ENCODE assay signal across 19 cellular contexts in genomic region chr9:76896035-76896434, GRCh38. TPM values are rescaled to one million over a fixed set of nuclear protein-coding genes. Genes with fewer than 3 reads are reported as not detected.
DNase-seq lines count a peak whose midpoint lies in the region; TF ChIP-seq lines count a peak whose summit lies in the region.
"Had no signal": no experiment of that assay in that cellular context is flagged by ENCODE, and none has a peak within 500 bp of the region (broad histone marks: within the 10 kb centered on the region; RNA-seq: fewer than 3 reads in every experiment).

No MANE protein-coding gene starts in this region.

- H3K4me3 ChIP-seq in esophagus squamous epithelium (no peak overlapping the region), muscle layer of colon (ENCODE audit: low read depth in 1 of 2, low read length in 2 of 2) (no peak overlapping the region)
- H3K4me3 ChIP-seq: GM23338, K562 had no signal

- H3K9me3 Mint-ChIP-seq in glutamatergic neuron (ENCODE audit: unreplicated experiment), result no peaks in the 10 kb centered on the region
- H3K9me3 Mint-ChIP-seq: GM23338 had no signal

- no peak overlapping the region for H3K4me3 Mint-ChIP-seq in glutamatergic neuron (ENCODE audit: unreplicated experiment)
- H3K4me3 Mint-ChIP-seq: GM23338 had no signal

- H3K27me3 ChIP-seq in esophagus squamous epithelium (peaks cover 0 to 22% (median 0%) of the 10 kb centered on the region in 4 donors), muscle layer of colon (ENCODE audit: control insufficient read depth in 1 of 2, insufficient read depth in 2 of 2, low read length in 2 of 2) (no peaks in the 10 kb centered on the region)

- no peaks in the 10 kb centered on the region for H3K27me3 Mint-ChIP-seq in glutamatergic neuron (ENCODE audit: unreplicated experiment)

- H3K36me3 ChIP-seq in KOPT-K1 (ENCODE audit: insufficient read depth, low read length) (no peaks in the 10 kb centered on the region), esophagus squamous epithelium (no peaks in the 10 kb centered on the region), muscle layer of colon (ENCODE audit: insufficient read depth, low read length) (peaks cover 11% of the 10 kb centered on the region)

- H3K9me3 ChIP-seq in KOPT-K1 (ENCODE audit: insufficient read depth, low read length, poor library complexity, severe bottlenecking) (no peaks in the 10 kb centered on the region), esophagus squamous epithelium (no peaks in the 10 kb centered on the region), muscle layer of colon (ENCODE audit: low read length) (no peaks in the 10 kb centered on the region)

- no peak overlapping the region for H3K27ac Mint-ChIP-seq in glutamatergic neuron (ENCODE audit: unreplicated experiment)
- H3K27ac Mint-ChIP-seq: GM23338 had no signal

- no peak for TF ChIP-seq CTCF in esophagus squamous epithelium (IDR thresholded peaks at IDR 0.05)
- no peak for TF ChIP-seq CTCF in glutamatergic neuron (IDR thresholded peaks at IDR 0.05; ENCODE audit: partially characterized antibody, unreplicated experiment)

- H3K4me1 ChIP-seq in esophagus squamous epithelium (peaks cover 0 to 4% (median 0%) of the 10 kb centered on the region in 3 donors), muscle layer of colon (ENCODE audit: insufficient read depth, low read length) (peaks cover 80% of the 10 kb centered on the region)

- 56 to 59% methylated on average over 3 of the region's 3 CpGs for WGBS in esophagus squamous epithelium, 2 donors

- H3K9ac ChIP-seq in muscle layer of colon (ENCODE audit: low read length), result no peak overlapping the region

- no peaks in the 10 kb centered on the region for H3K4me1 Mint-ChIP-seq in glutamatergic neuron (ENCODE audit: low read depth, unreplicated experiment)

- TF ChIP-seq POLR2A in esophagus squamous epithelium (IDR thresholded peaks at IDR 0.05), result no peak

- no peak for DNase-seq in esophagus squamous epithelium (lab: John Stamatoyannopoulos, UW)
- DNase-seq in NCI-H82 treated with DMSO at 0.1 percent for 48 hours (lab: John Stamatoyannopoulos, UW; ENCODE audit: unreplicated experiment), result no peak
- DNase-seq in HCEC 1CT, result no peak
- no peak for DNase-seq in cardiac septum (ENCODE audit: low spot score)
- DNase-seq in glutamatergic neuron, result no peak
- DNase-seq: Calu3, DMS79, GDM1, NCI-H1048, NCI-H146, NCI-H2081 treated with DMSO at 0.1 percent for 48 hours, NCI-H524, SIG-M5 had no signal

- no peaks in the 10 kb centered on the region for H3K36me3 Mint-ChIP-seq in glutamatergic neuron (ENCODE audit: unreplicated experiment)

- intact Hi-C loops in esophagus squamous epithelium (cut with DNase I) (no loop called here), cardiac septum (cut with DNase I) (no loop called here)

- H3K27ac ChIP-seq in KOPT-K1 (ENCODE audit: low read depth, low read length, poor library complexity, severe bottlenecking), result peak overlapping the region; percentile 60
- H3K27ac ChIP-seq in esophagus squamous epithelium, result peak overlapping the region in 3 of 4 donors; percentile 65 to 74 (median 70)
- H3K27ac ChIP-seq in muscle layer of colon (ENCODE audit: low read depth, low read length), result peak overlapping the region; percentile 77
- H3K27ac ChIP-seq in temporal lobe (ENCODE audit: low read depth, low read length), result peak overlapping the region; percentile 87
- H3K27ac ChIP-seq: C4-2B had no signal

RNA-seq across cellular contexts. Expression of gene PRUNE2, which starts 9.9 kb away (rescaled TPM):
- 100 to 1,000 TPM in 1 of 4 donors, 10 to 100 TPM in 2, 1 to 10 TPM in 1; 9.9 to 126 (median 26.7) TPM for total RNA-seq in esophagus squamous epithelium
- total RNA-seq in temporal lobe, result 22.9 TPM
- 19.9 TPM for total RNA-seq in cardiac septum
- 63.8 TPM for total RNA-seq in glutamatergic neuron (ENCODE audit: unreplicated experiment)
